Comparison of ENCODE assay signal across 20 cellular contexts in genomic region chr3:175108012-175108411, GRCh38.
"Had no signal": no experiment of that assay in that cellular context is flagged by ENCODE, and none has a peak within 500 bp of the region (broad histone marks: within the 10 kb centered on the region; RNA-seq: fewer than 3 reads in every experiment).

No MANE protein-coding gene starts in this region.

- ATAC-seq: Panc1 had no signal

- H3K4me3 ChIP-seq: MG63 had no signal

- H3K9ac ChIP-seq: SK-N-SH had no signal

- H3K4me2 ChIP-seq: SK-N-SH had no signal

- H3K27ac ChIP-seq: RWPE1 had no signal

- H3K27me3 ChIP-seq: MG63 had no signal

- DNase-seq: Karpas-422, KG1, MG63, NCI-H1092, NCI-H1105 treated with DMSO at 0.1 percent for 48 hours, NCI-H1417 treated with DMSO at 0.1 percent for 48 hours, NCI-H146, NCI-H1694 treated with DMSO at 0.1 percent for 48 hours, NCI-H1930, NCI-H2081, NCI-H2107, NCI-H2227 treated with DMSO at 0.1 percent for 48 hours, NCI-H524, NCI-H526 treated with DMSO at 0.1 percent for 48 hours, NCI-H774, SHP77, SK-N-SH, T-helper 1 cell had no signal

- H3K9me3 ChIP-seq: MG63, SK-N-SH had no signal

- H3K36me3 ChIP-seq: MG63 had no signal
